ENCODE assay signal across 8 cellular contexts in genomic region chr1:24745711-24746582, GRCh38. TPM values are rescaled to one million over a fixed set of nuclear protein-coding genes. Genes with fewer than 3 reads are reported as not detected.
DNase-seq lines count a peak whose midpoint lies in the region; ATAC-seq and TF ChIP-seq lines count a peak whose summit lies in the region.

No MANE protein-coding gene starts in this region.

- TF ChIP-seq CTCF in psoas muscle (IDR thresholded peaks at IDR 0.05), result no peak

- H3K27me3 ChIP-seq in psoas muscle (ENCODE audit: insufficient read depth in 3 of 3, low read length in 2 of 3), result no peaks in the 10 kb centered on the region

- ATAC-seq in HG02759 (IDR thresholded peaks at IDR 0.05; ENCODE audit: unreplicated experiment) (peak; percentile 5), left cardiac atrium (peak; percentile 15 to 29), psoas muscle (no peak)
- no peak for ATAC-seq in activated naive CD4-positive, alpha-beta T cell treated with anti-CD3 and anti-CD28 coated beads, Interleukin-2, amount 50 U/mL, for 72 hours

- peaks cover 7 to 11% of the 10 kb centered on the region in 2 donors for H3K36me3 Mint-ChIP-seq in activated naive CD4-positive, alpha-beta T cell treated with anti-CD3 and anti-CD28 coated beads, Interleukin-2, amount 50 U/mL, for 72 hours

- no peaks in the 10 kb centered on the region for H3K4me1 ChIP-seq in psoas muscle

- H3K4me3 ChIP-seq in psoas muscle, result peak overlapping the region; percentile 82

- H3K9me3 ChIP-seq in psoas muscle, result no peaks in the 10 kb centered on the region

- no peaks in the 10 kb centered on the region for H3K9me3 Mint-ChIP-seq in activated naive CD4-positive, alpha-beta T cell treated with anti-CD3 and anti-CD28 coated beads, Interleukin-2, amount 50 U/mL, for 72 hours

- no peaks in the 10 kb centered on the region for H3K36me3 ChIP-seq in psoas muscle (ENCODE audit: insufficient read depth in 1 of 2, low read depth in 1 of 2)

- peak overlapping the region; percentile 79 for H3K27ac ChIP-seq in psoas muscle

- intact Hi-C loops in left cardiac atrium (cut with DNase I), result loop anchor here (2.0 to 10.0 kb wide), 6 partner anchors 46 to 489 kb away; partner anchors contain the start of gene SYF2 (in 1 of the 2)
- intact Hi-C loops in psoas muscle (cut with DNase I), result loop anchor here in 1 of 2 donors (5.0 kb wide), 2 partner anchors 44 to 81 kb away; no protein-coding TSS in a partner anchor

- DNase-seq in NCI-H82 (lab: John Stamatoyannopoulos, UW) (peak; percentile 59), NCI-H82 treated with DMSO at 0.1 percent for 48 hours (lab: John Stamatoyannopoulos, UW; ENCODE audit: unreplicated experiment) (no peak), NCI-H69 (lab: John Stamatoyannopoulos, UW) (peak; percentile 70), left cardiac atrium (peak; percentile 62), psoas muscle (peak; percentile 48 to 66), HPDE6-E6E7 (ENCODE audit: extremely low spot score) (no peak)
- peak in 1 of 2 donors; percentile 29 for DNase-seq in activated naive CD4-positive, alpha-beta T cell treated with anti-CD3 and anti-CD28 coated beads, Interleukin-2, amount 50 U/mL, for 72 hours (ENCODE audit: low spot score in 2 of 2)

- WGBS in psoas muscle, 3 donors, result 0 to 1% (median 1%) methylated on average over 41 to 71 of the region's 71 CpGs

- peak overlapping the region; percentile 65 to 93 for H3K27ac Mint-ChIP-seq in activated naive CD4-positive, alpha-beta T cell treated with anti-CD3 and anti-CD28 coated beads, Interleukin-2, amount 50 U/mL, for 72 hours

RNA-seq across cellular contexts. Expression of gene CLIC4, which starts 0.7 kb away (rescaled TPM):
- 10 to 100 TPM; 16.2 to 30.0 TPM for total RNA-seq in activated naive CD4-positive, alpha-beta T cell treated with anti-CD3 and anti-CD28 coated beads, Interleukin-2, amount 50 U/mL, for 72 hours
- total RNA-seq in left cardiac atrium (100 to 1,000 TPM; 164 to 263 TPM), psoas muscle (10 to 100 TPM; 23.9 to 62.4 (median 45.4) TPM)
- 10 to 100 TPM; 22.1 to 67.3 (median 44.8) TPM for polyA plus RNA-seq in psoas muscle

Comparison
In these comparisons a context has a peak if more than half of its experiments do, and no peak if none do; other contexts are left out.
1. DNase-seq: peak in NCI-H82 (single experiment), NCI-H69 (single experiment), left cardiac atrium (single experiment) and psoas muscle (2 of 2); none in NCI-H82 treated with DMSO at 0.1 percent for 48 hours (single experiment) and HPDE6-E6E7 (single experiment).
2. ATAC-seq: peak in HG02759 (single experiment) and left cardiac atrium (2 of 2); none in activated naive CD4-positive, alpha-beta T cell treated with anti-CD3 and anti-CD28 coated beads, Interleukin-2, amount 50 U/mL, for 72 hours (0 of 2) and psoas muscle (0 of 4).